In genomic region chr5:155726267-155726666, GRCh38 we compare ENCODE assay signal across 12 cellular contexts.
DNase-seq lines count a peak whose midpoint lies in the region; ATAC-seq and TF ChIP-seq lines count a peak whose summit lies in the region.
"Had no signal": no experiment of that assay in that cellular context is flagged by ENCODE, and none has a peak within 500 bp of the region (broad histone marks: within the 10 kb centered on the region; RNA-seq: fewer than 3 reads in every experiment).

No MANE protein-coding gene starts in this region.

- H3K9me3 ChIP-seq in iPS DF 6.9 (ENCODE audit: control insufficient read depth, insufficient read depth, low read length) (no peaks in the 10 kb centered on the region), testis (no peaks in the 10 kb centered on the region)

- H3K4me3 Mint-ChIP-seq in activated CD8-positive, alpha-beta T cell treated with anti-CD3 and anti-CD28 coated beads for 36 hours: no peak overlapping the region
- no peak overlapping the region for H3K4me3 Mint-ChIP-seq in activated CD8-positive, alpha-beta T cell treated with anti-CD3 and anti-CD28 coated beads, Interleukin-2, amount 10 ng/mL, durations not matched to agents 7 days and 5 days
- H3K4me3 Mint-ChIP-seq in type B pancreatic cell: no peak overlapping the region
- H3K4me3 Mint-ChIP-seq: activated naive CD8-positive, alpha-beta T cell treated with anti-CD3 and anti-CD28 coated beads, Interleukin-2, amount 50 U/mL, for 24 hours; HFFc6 had no signal

- H3K4me1 Mint-ChIP-seq in activated CD8-positive, alpha-beta T cell treated with anti-CD3 and anti-CD28 coated beads for 36 hours (ENCODE audit: low read depth): peaks cover 2% of the 10 kb centered on the region
- no peaks in the 10 kb centered on the region for H3K4me1 Mint-ChIP-seq in activated CD8-positive, alpha-beta T cell treated with anti-CD3 and anti-CD28 coated beads, Interleukin-2, amount 10 ng/mL, durations not matched to agents 7 days and 5 days (ENCODE audit: low read depth)
- peaks cover 9% of the 10 kb centered on the region for H3K4me1 Mint-ChIP-seq in type B pancreatic cell (ENCODE audit: unreplicated experiment)
- H3K4me1 Mint-ChIP-seq: activated naive CD8-positive, alpha-beta T cell treated with anti-CD3 and anti-CD28 coated beads, Interleukin-2, amount 50 U/mL, for 24 hours had no signal

- in situ Hi-C loops in astrocyte of the cerebellum (cut with HindIII; ENCODE audit: low sequenced_read_pairs): no loop called here

- ATAC-seq in activated CD8-positive, alpha-beta T cell treated with anti-CD3 and anti-CD28 coated beads for 36 hours: no peak
- no peak for ATAC-seq in activated CD8-positive, alpha-beta T cell treated with anti-CD3 and anti-CD28 coated beads, Interleukin-2, amount 10 ng/mL, durations not matched to agents 7 days and 5 days
- ATAC-seq in HG02885 (IDR thresholded peaks at IDR 0.05; ENCODE audit: poor library complexity, unreplicated experiment): no peak
- ATAC-seq: activated naive CD8-positive, alpha-beta T cell treated with anti-CD3 and anti-CD28 coated beads, Interleukin-2, amount 50 U/mL, for 24 hours had no signal

- no peak overlapping the region for H3K27ac ChIP-seq in iPS DF 6.9 (ENCODE audit: low read length)
- no peak overlapping the region for H3K27ac ChIP-seq in testis

- POLR2A ChIA-PET in activated CD8-positive, alpha-beta T cell treated with anti-CD3 and anti-CD28 coated beads for 36 hours (lab: Charles Lee): no interaction called here
- POLR2A ChIA-PET in activated CD8-positive, alpha-beta T cell treated with anti-CD3 and anti-CD28 coated beads, Interleukin-2, amount 10 ng/mL, durations not matched to agents 7 days and 5 days (lab: Charles Lee): no interaction called here

- H3K4me3 ChIP-seq in astrocyte of the cerebellum (ENCODE audit: low read depth, low read length): no peak overlapping the region
- H3K4me3 ChIP-seq in iPS DF 6.9 (ENCODE audit: low read length): no peak overlapping the region
- no peak overlapping the region for H3K4me3 ChIP-seq in testis
- H3K4me3 ChIP-seq: smooth muscle cell had no signal

- H3K9me3 Mint-ChIP-seq in activated CD8-positive, alpha-beta T cell treated with anti-CD3 and anti-CD28 coated beads for 36 hours: no peaks in the 10 kb centered on the region
- no peaks in the 10 kb centered on the region for H3K9me3 Mint-ChIP-seq in activated CD8-positive, alpha-beta T cell treated with anti-CD3 and anti-CD28 coated beads, Interleukin-2, amount 10 ng/mL, durations not matched to agents 7 days and 5 days (ENCODE audit: insufficient read depth)
- H3K9me3 Mint-ChIP-seq in type B pancreatic cell: no peaks in the 10 kb centered on the region

- H3K27me3 Mint-ChIP-seq in activated CD8-positive, alpha-beta T cell treated with anti-CD3 and anti-CD28 coated beads for 36 hours: peaks cover 38% of the 10 kb centered on the region
- peaks cover 36% of the 10 kb centered on the region for H3K27me3 Mint-ChIP-seq in activated CD8-positive, alpha-beta T cell treated with anti-CD3 and anti-CD28 coated beads, Interleukin-2, amount 10 ng/mL, durations not matched to agents 7 days and 5 days (ENCODE audit: low read depth)
- H3K27me3 Mint-ChIP-seq in type B pancreatic cell: peaks cover 92% of the 10 kb centered on the region

- no peak for TF ChIP-seq POLR2A in testis (IDR thresholded peaks at IDR 0.05)

- no peak overlapping the region for H3K27ac Mint-ChIP-seq in activated CD8-positive, alpha-beta T cell treated with anti-CD3 and anti-CD28 coated beads for 36 hours
- H3K27ac Mint-ChIP-seq in activated CD8-positive, alpha-beta T cell treated with anti-CD3 and anti-CD28 coated beads, Interleukin-2, amount 10 ng/mL, durations not matched to agents 7 days and 5 days: no peak overlapping the region
- no peak overlapping the region for H3K27ac Mint-ChIP-seq in type B pancreatic cell
- H3K27ac Mint-ChIP-seq: activated naive CD8-positive, alpha-beta T cell treated with anti-CD3 and anti-CD28 coated beads, Interleukin-2, amount 50 U/mL, for 24 hours; HFFc6 had no signal

- intact Hi-C loops in activated CD8-positive, alpha-beta T cell treated with anti-CD3 and anti-CD28 coated beads for 36 hours (cut with micrococcal nuclease): no loop called here
- intact Hi-C loops in testis (cut with DNase I; ENCODE audit: low total_unique reads): no loop called here

- no CpG with 5 or more reads among the region's 8 CpGs for WGBS in iPS DF 6.9 (ENCODE audit: insufficient coverage, insufficient read length)
- WGBS in testis, 2 donors: 3 to 4% methylated on average over 8 of the region's 8 CpGs

- H3K36me3 ChIP-seq in iPS DF 6.9 (ENCODE audit: control insufficient read depth, insufficient read depth, low read length) (no peaks in the 10 kb centered on the region), testis (ENCODE audit: low read depth, missing control alignments) (no peaks in the 10 kb centered on the region)

- H3K4me1 ChIP-seq in iPS DF 6.9 (ENCODE audit: control insufficient read depth, insufficient read depth, low read length) (no peaks in the 10 kb centered on the region), testis (peaks cover 15% of the 10 kb centered on the region)

- no peaks in the 10 kb centered on the region for H3K36me3 Mint-ChIP-seq in activated CD8-positive, alpha-beta T cell treated with anti-CD3 and anti-CD28 coated beads for 36 hours (ENCODE audit: low read depth)
- no peaks in the 10 kb centered on the region for H3K36me3 Mint-ChIP-seq in activated CD8-positive, alpha-beta T cell treated with anti-CD3 and anti-CD28 coated beads, Interleukin-2, amount 10 ng/mL, durations not matched to agents 7 days and 5 days (ENCODE audit: low read depth)
- no peaks in the 10 kb centered on the region for H3K36me3 Mint-ChIP-seq in type B pancreatic cell

- no peak for TF ChIP-seq CTCF in activated CD8-positive, alpha-beta T cell treated with anti-CD3 and anti-CD28 coated beads for 36 hours (IDR thresholded peaks at IDR 0.05)
- TF ChIP-seq CTCF in astrocyte of the cerebellum (IDR thresholded peaks at IDR 0.05; ENCODE audit: low read depth, low read length, missing control alignments) (no peak), testis (IDR thresholded peaks at IDR 0.05) (no peak), type B pancreatic cell (conservative IDR thresholded peaks at IDR 0.05) (no peak)

- CTCF ChIA-PET in activated CD8-positive, alpha-beta T cell treated with anti-CD3 and anti-CD28 coated beads for 36 hours (lab: Charles Lee): no interaction called here
- CTCF ChIA-PET in activated CD8-positive, alpha-beta T cell treated with anti-CD3 and anti-CD28 coated beads, Interleukin-2, amount 10 ng/mL, durations not matched to agents 7 days and 5 days (lab: Charles Lee): no interaction called here

- DNase-seq in activated CD8-positive, alpha-beta T cell treated with anti-CD3 and anti-CD28 coated beads for 36 hours: peak; percentile 10
- DNase-seq in activated CD8-positive, alpha-beta T cell treated with anti-CD3 and anti-CD28 coated beads, Interleukin-2, amount 10 ng/mL, durations not matched to agents 7 days and 5 days: no peak
- peak; percentile 8 for DNase-seq in astrocyte of the cerebellum (ENCODE audit: low read depth)
- DNase-seq in iPS DF 6.9 (ENCODE audit: low read depth, low spot score): peak; percentile 27
- DNase-seq in testis: peak; percentile 63
- no peak for DNase-seq in HK-2 (ENCODE audit: unreplicated experiment)
- DNase-seq in type B pancreatic cell (ENCODE audit: extremely low spot score, unreplicated experiment): no peak
- DNase-seq: activated naive CD8-positive, alpha-beta T cell treated with anti-CD3 and anti-CD28 coated beads, Interleukin-2, amount 50 U/mL, for 24 hours; HFFc6; NCI-H2029 treated with DMSO at 0.1 percent for 48 hours had no signal

- H3K27me3 ChIP-seq in iPS DF 6.9 (ENCODE audit: control insufficient read depth, insufficient read depth, low read length): peaks cover 42% of the 10 kb centered on the region
- H3K27me3 ChIP-seq in testis: no peaks in the 10 kb centered on the region

Comparison
In these comparisons a context has a peak if more than half of its experiments do, and no peak if none do; other contexts are left out.
1. DNase-seq: peak in activated CD8-positive, alpha-beta T cell treated with anti-CD3 and anti-CD28 coated beads for 36 hours (single experiment), astrocyte of the cerebellum (single experiment), iPS DF 6.9 (single experiment) and testis (single experiment); none in activated CD8-positive, alpha-beta T cell treated with anti-CD3 and anti-CD28 coated beads, Interleukin-2, amount 10 ng/mL, durations not matched to agents 7 days and 5 days (single experiment), HK-2 (single experiment) and type B pancreatic cell (single experiment).